ENCODE assay signal across 8 cellular contexts in the genomic region with DNA sequence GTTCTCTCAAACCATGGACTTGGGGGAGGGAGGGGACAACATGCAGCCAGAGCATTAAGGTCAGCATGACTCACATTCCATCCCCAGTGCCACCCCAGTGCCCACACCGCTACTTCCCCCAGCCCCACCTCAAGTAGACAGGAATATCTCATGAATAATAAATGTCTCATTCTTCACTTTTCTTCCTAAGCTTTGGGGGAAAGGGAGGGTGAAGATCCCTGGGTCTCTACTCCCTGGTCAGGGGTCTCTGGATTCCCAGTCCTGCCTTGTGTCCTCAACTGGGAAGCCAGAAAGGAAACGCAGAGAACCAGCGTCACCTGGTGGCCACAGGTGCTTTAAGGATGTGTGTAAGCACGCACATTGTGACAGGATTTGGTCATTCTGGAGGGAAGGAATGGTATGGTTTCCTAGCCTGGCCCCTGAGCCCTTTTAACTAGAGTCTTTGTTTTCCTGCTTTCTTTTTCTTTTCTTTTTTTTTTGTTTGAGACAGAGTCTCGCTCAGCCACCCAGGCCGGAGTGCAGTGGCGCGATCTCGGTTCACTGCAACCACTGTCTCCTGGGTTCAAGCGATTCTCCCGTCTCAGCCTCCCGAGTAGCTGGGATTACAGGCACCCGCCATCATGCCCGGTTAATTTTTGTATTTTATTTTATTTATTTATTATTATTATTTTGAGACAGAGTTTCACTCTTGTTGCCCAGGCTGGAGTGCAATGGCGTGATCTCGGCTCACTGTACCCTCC. TPM values are rescaled to one million over a fixed set of nuclear protein-coding genes. Genes with fewer than 3 reads are reported as not detected.
A peak's percentile ranks its signal among the peaks of the same experiment; 100 is the strongest.
DNase-seq lines count a peak whose midpoint lies in the region; ATAC-seq and TF ChIP-seq lines count a peak whose summit lies in the region.

No MANE protein-coding gene starts in this region.

- POLR2A ChIA-PET in BJ (lab: Charles Lee) = no interaction called here

- H3K27ac ChIP-seq in neutrophil (peak overlapping the region; percentile 83), aorta (ENCODE audit: low read depth in 1 of 2, low read length in 2 of 2) (no peak overlapping the region)

- WGBS in aorta, 2 donors = 51 to 53% methylated on average over 16 of the region's 16 CpGs

- no peak overlapping the region for H3K4me3 ChIP-seq in BJ (ENCODE audit: low read depth, low read length)
- no peak overlapping the region for H3K4me3 ChIP-seq in fibroblast of mammary gland (ENCODE audit: control insufficient read depth, low read depth, low read length)
- peak overlapping the region; percentile 75 to 83 for H3K4me3 ChIP-seq in neutrophil (ENCODE audit: low read depth in 1 of 2, low read length in 1 of 2)
- no peak overlapping the region for H3K4me3 ChIP-seq in aorta (ENCODE audit: low read length in 2 of 2)

- H3K27me3 ChIP-seq in BJ (ENCODE audit: control insufficient read depth, insufficient read depth, low read length) (no peaks in the 10 kb centered on the region), neutrophil (peaks cover 17% of the 10 kb centered on the region), aorta (ENCODE audit: control insufficient read depth in 1 of 2, insufficient read depth in 2 of 2, low read length in 1 of 2) (no peaks in the 10 kb centered on the region)

- DNase-seq in BJ (ENCODE audit: low read depth) (no peak), HK-2 (ENCODE audit: unreplicated experiment) (peak; percentile 69), NCI-H774 (lab: John Stamatoyannopoulos, UW) (peak; percentile 81), fibroblast of mammary gland (ENCODE audit: low read depth) (peak; percentile 83), aorta (peak; percentile 82 to 89), mesenteric fat pad (ENCODE audit: low spot score) (no peak)
- DNase-seq in activated T-cell treated with anti-CD3 and anti-CD28 coated beads, Interleukin-2, amount 50 U/mL, for 1 hour = peak; percentile 56

- H3K4me1 ChIP-seq in neutrophil (ENCODE audit: control insufficient read depth in 1 of 2, insufficient read depth in 1 of 2, low read depth in 1 of 2, low read length in 1 of 2) = peaks cover 77 to 78% of the 10 kb centered on the region in 2 experiments
- H3K4me1 ChIP-seq in aorta (ENCODE audit: control insufficient read depth in 1 of 2, insufficient read depth in 2 of 2, low read length in 2 of 2) = no peaks in the 10 kb centered on the region

- ATAC-seq in aorta (ENCODE audit: low FRiP score) = peak; percentile 57

- H3K36me3 ChIP-seq in BJ (ENCODE audit: control insufficient read depth, insufficient read depth, low read length) = no peaks in the 10 kb centered on the region
- H3K36me3 ChIP-seq in neutrophil = peaks cover 10% of the 10 kb centered on the region
- no peaks in the 10 kb centered on the region for H3K36me3 ChIP-seq in aorta (ENCODE audit: control insufficient read depth in 1 of 2, insufficient read depth in 2 of 2, low read length in 1 of 2)

- CTCF ChIA-PET in BJ (lab: Yijun Ruan, JAX) = interaction anchor here (0.7 to 9.2 kb wide), 28 partner anchors 7 to 143 kb away, joined by 3 to 114 read pairs (median 4); a partner anchor contains a TSS

- TF ChIP-seq CTCF in BJ (IDR thresholded peaks at IDR 0.05; ENCODE audit: insufficient read depth, low read depth, low read length) = peak; percentile 83
- TF ChIP-seq CTCF in fibroblast of mammary gland (conservative IDR thresholded peaks at IDR 0.05; ENCODE audit: control insufficient read depth, insufficient read depth, low read depth, low read length) = peak; percentile 88
- TF ChIP-seq CTCF in neutrophil (IDR thresholded peaks at IDR 0.05) = peak; percentile 73

- intact Hi-C loops in aorta (cut with DNase I) = loop anchor here (2.0 to 10.0 kb wide), 3 partner anchors 64 to 140 kb away; no protein-coding TSS in a partner anchor

- H3K9me3 ChIP-seq in neutrophil (no peaks in the 10 kb centered on the region), aorta (ENCODE audit: control insufficient read depth, low read length) (no peaks in the 10 kb centered on the region)

RNA-seq across cellular contexts. Expression of a gene that starts 3.4 kb away (rescaled TPM):
- not detected in 2 replicates for polyA plus RNA-seq in BJ (2011; rRNA removed)
- polyA minus RNA-seq in BJ (2011; rRNA and poly(A)+ RNA removed) = not detected in 2 replicates
- total RNA-seq in aorta = 1 to 10 TPM; 1.9 TPM
- under 1 TPM in 1 of 2 donors, not detected in 1; 0.38 TPM for polyA plus RNA-seq in aorta
- 2.3 TPM for total RNA-seq in mesenteric fat pad

RNA-seq across cellular contexts. Expression of a gene that starts 23.6 kb away (rescaled TPM):
- 0.92 and 0.96 TPM in 2 replicates for polyA plus RNA-seq in BJ (2011; rRNA removed)
- 1.1 and 1.2 TPM in 2 replicates for polyA minus RNA-seq in BJ (2011; rRNA and poly(A)+ RNA removed)
- 10 to 100 TPM; 22.2 to 27.6 TPM for total RNA-seq in aorta
- 10 to 100 TPM in 1 of 2 donors, 1 to 10 TPM in 1; 4.1 to 11.5 TPM for polyA plus RNA-seq in aorta
- total RNA-seq in mesenteric fat pad = 31.9 TPM

RNA-seq across cellular contexts. Expression of a gene that starts 36.0 kb away (rescaled TPM):
- polyA plus RNA-seq in BJ (2011; rRNA removed) = 203 and 341 TPM in 2 replicates
- polyA minus RNA-seq in BJ (2011; rRNA and poly(A)+ RNA removed) = 57.3 and 82.8 TPM in 2 replicates
- 10 to 100 TPM; 71.5 to 72.1 TPM for total RNA-seq in aorta
- polyA plus RNA-seq in aorta = 10 to 100 TPM; 54.1 to 63.0 TPM
- total RNA-seq in mesenteric fat pad = 93.8 TPM

RNA-seq across cellular contexts. Expression of a gene that starts 58.2 kb away (rescaled TPM):
- polyA plus RNA-seq in BJ (2011; rRNA removed) (170 and 375 TPM in 2 replicates), aorta (100 to 1,000 TPM in 1 of 2 donors, 10 to 100 TPM in 1; 26.5 to 464 TPM)
- polyA minus RNA-seq in BJ (2011; rRNA and poly(A)+ RNA removed) = 199 and 236 TPM in 2 replicates
- total RNA-seq in aorta (1,000 to 10,000 TPM in 1 of 2 donors, 100 to 1,000 TPM in 1; 241 to 1,416 TPM), mesenteric fat pad (125 TPM)

Comparison
In these comparisons a context has a peak if more than half of its experiments do, and no peak if none do; other contexts are left out.
1. DNase-seq: peak in HK-2 (single experiment), NCI-H774 (single experiment), activated T-cell treated with anti-CD3 and anti-CD28 coated beads, Interleukin-2, amount 50 U/mL, for 1 hour (single experiment), fibroblast of mammary gland (single experiment) and aorta (2 of 2); none in BJ (single experiment) and mesenteric fat pad (single experiment).
2. H3K4me3 ChIP-seq: peak in neutrophil (2 of 2); none in BJ (single experiment), fibroblast of mammary gland (single experiment) and aorta (0 of 2).
3. Peak in every context shown above with its lines, with median percentiles within 50 percentile points of each other: CTCF ChIP-seq.